Comparison of ENCODE assay signal across 22 cellular contexts in the genomic region with DNA sequence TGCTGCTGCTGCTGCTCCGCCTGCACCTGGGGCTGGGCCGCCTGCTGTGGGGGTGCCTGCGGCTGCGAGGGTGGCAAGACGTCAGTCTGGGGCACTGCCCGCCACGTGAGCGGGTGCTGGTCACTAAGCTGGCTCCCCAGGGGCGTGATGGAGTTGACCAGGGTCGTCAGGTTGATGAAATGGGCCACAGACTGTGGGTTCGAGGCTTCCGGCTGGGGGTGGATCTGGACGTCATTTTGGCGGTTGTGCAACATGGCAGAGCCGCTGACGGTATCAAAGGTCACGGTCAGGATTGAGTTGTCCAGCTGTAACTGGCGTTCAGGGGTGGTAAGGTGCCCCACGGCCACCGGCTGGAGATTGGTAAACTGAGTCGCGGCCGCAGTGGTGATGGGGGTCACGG. TPM values are rescaled to one million over a fixed set of nuclear protein-coding genes. Genes with fewer than 3 reads are reported as not detected.
"Had no signal": no experiment of that assay in that cellular context is flagged by ENCODE, and none has a peak within 500 bp of the region (broad histone marks: within the 10 kb centered on the region; RNA-seq: fewer than 3 reads in every experiment).

No MANE protein-coding gene starts in this region.

- H3K9me3 ChIP-seq: breast epithelium had no signal

- DNase-seq: activated B cell treated with CpG ODN at 0.5 μM for 24 hours; activated CD4-positive, alpha-beta memory T cell treated with anti-CD3 and anti-CD28 coated beads, Interleukin-2, amount 10 ng/mL, durations not matched to agents 7 days and 5 days; activated CD4-positive, alpha-beta T cell treated with anti-CD3 and anti-CD28 coated beads for 1 hour; activated CD4-positive, alpha-beta T cell treated with anti-CD3 and anti-CD28 coated beads, Interleukin-2, amount 50 U/mL, for 1 hour; activated T-cell treated with anti-CD3 and anti-CD28 coated beads for 4 hours; activated T-cell treated with anti-CD3 and anti-CD28 coated beads, Interleukin-2, amount 50 U/mL, for 72 hours; caudate nucleus; NCI-H1048; NCI-H2029; NCI-H2107; NCI-H2171 treated with DMSO at 0.1 percent for 48 hours; NCI-H226; NCI-H510A; NCI-H526 treated with DMSO at 0.1 percent for 48 hours; NCI-H82; T-cell; T-helper 2 cell; T1000 had no signal

- H3K9me3 Mint-ChIP-seq: activated B cell treated with CpG ODN at 0.5 μM for 24 hours; activated naive CD4-positive, alpha-beta T cell treated with anti-CD3 and anti-CD28 coated beads, Interleukin-2, amount 50 U/mL, for 24 hours; activated T-cell treated with anti-CD3 and anti-CD28 coated beads, Interleukin-2, amount 50 U/mL, for 72 hours; T-cell had no signal

- FAIRE-seq: TTC549 had no signal

- H3K36me3 ChIP-seq: breast epithelium had no signal

- H3K4me3 ChIP-seq: breast epithelium had no signal

- H3K27ac Mint-ChIP-seq: activated B cell treated with CpG ODN at 0.5 μM for 24 hours; activated CD4-positive, alpha-beta memory T cell treated with anti-CD3 and anti-CD28 coated beads, Interleukin-2, amount 10 ng/mL, durations not matched to agents 7 days and 5 days; activated naive CD4-positive, alpha-beta T cell treated with anti-CD3 and anti-CD28 coated beads, Interleukin-2, amount 50 U/mL, for 24 hours; activated T-cell treated with anti-CD3 and anti-CD28 coated beads, Interleukin-2, amount 50 U/mL, for 72 hours; T-cell had no signal

- H3K27me3 Mint-ChIP-seq: activated B cell treated with CpG ODN at 0.5 μM for 24 hours; activated CD4-positive, alpha-beta memory T cell treated with anti-CD3 and anti-CD28 coated beads, Interleukin-2, amount 10 ng/mL, durations not matched to agents 7 days and 5 days; activated naive CD4-positive, alpha-beta T cell treated with anti-CD3 and anti-CD28 coated beads, Interleukin-2, amount 50 U/mL, for 24 hours; T-cell had no signal

- H3K4me3 Mint-ChIP-seq: activated B cell treated with CpG ODN at 0.5 μM for 24 hours; activated CD4-positive, alpha-beta memory T cell treated with anti-CD3 and anti-CD28 coated beads, Interleukin-2, amount 10 ng/mL, durations not matched to agents 7 days and 5 days; activated naive CD4-positive, alpha-beta T cell treated with anti-CD3 and anti-CD28 coated beads, Interleukin-2, amount 50 U/mL, for 24 hours; activated T-cell treated with anti-CD3 and anti-CD28 coated beads, Interleukin-2, amount 50 U/mL, for 72 hours; T-cell had no signal

- H3K27me3 ChIP-seq: breast epithelium had no signal

- ATAC-seq: activated T-cell treated with anti-CD3 and anti-CD28 coated beads, Interleukin-2, amount 50 U/mL, for 72 hours; Right ventricle myocardium inferior; T-cell had no signal

- H3K4me1 Mint-ChIP-seq: activated B cell treated with CpG ODN at 0.5 μM for 24 hours; activated CD4-positive, alpha-beta memory T cell treated with anti-CD3 and anti-CD28 coated beads, Interleukin-2, amount 10 ng/mL, durations not matched to agents 7 days and 5 days; activated naive CD4-positive, alpha-beta T cell treated with anti-CD3 and anti-CD28 coated beads, Interleukin-2, amount 50 U/mL, for 24 hours; T-cell had no signal

RNA-seq across cellular contexts. Expression of a gene that starts 34.4 kb away (rescaled TPM):
- total RNA-seq: activated CD4-positive, alpha-beta memory T cell treated with anti-CD3 and anti-CD28 coated beads, Interleukin-2, amount 10 ng/mL, durations not matched to agents 7 days and 5 days had no signal
